Comparison of ENCODE assay signal across 10 cellular contexts in the genomic region with DNA sequence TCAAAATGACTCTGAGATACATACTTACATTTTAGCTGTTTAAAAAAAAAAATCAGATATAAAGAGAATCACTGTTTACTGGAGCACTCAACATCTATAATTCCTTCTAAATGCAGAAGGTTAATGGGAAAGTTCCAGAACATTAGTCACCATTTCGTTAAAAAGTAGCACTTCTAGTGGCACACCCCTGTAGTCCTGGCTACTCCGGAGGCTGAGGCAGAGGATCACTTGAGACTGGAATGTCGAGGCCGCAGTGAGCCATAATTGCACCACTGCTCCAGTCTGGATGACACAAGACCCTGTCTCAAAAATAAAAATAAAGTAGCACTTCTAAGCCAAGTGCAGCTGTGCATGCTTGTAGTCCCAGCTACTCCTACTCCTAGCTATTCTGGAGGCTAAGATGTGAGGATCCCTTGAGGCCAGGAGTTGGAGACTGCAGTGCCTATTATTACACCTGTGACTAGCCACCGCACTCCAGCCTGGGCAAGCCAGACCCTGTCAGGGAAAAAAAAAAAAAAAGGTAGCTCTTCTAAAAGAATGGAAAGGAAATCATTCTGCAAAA. TPM values are rescaled to one million over a fixed set of nuclear protein-coding genes. Genes with fewer than 3 reads are reported as not detected.
A peak's percentile ranks its signal among the peaks of the same experiment; 100 is the strongest.
DNase-seq lines count a peak whose midpoint lies in the region; ATAC-seq and TF ChIP-seq lines count a peak whose summit lies in the region.
"Had no signal": no experiment of that assay in that cellular context is flagged by ENCODE, and none has a peak within 500 bp of the region (broad histone marks: within the 10 kb centered on the region; RNA-seq: fewer than 3 reads in every experiment).

No MANE protein-coding gene starts in this region.

- H3K9ac ChIP-seq in HUES6 (ENCODE audit: low read length) = no peak overlapping the region

- H3K36me3 Mint-ChIP-seq in Calu3 (ENCODE audit: insufficient read depth, unreplicated experiment) (peaks cover 18% of the 10 kb centered on the region), chondrocyte (ENCODE audit: low read depth) (no peaks in the 10 kb centered on the region), nephron progenitor cell (ENCODE audit: low read depth) (peaks cover 38% of the 10 kb centered on the region)

- H3K27ac Mint-ChIP-seq in Calu3 (ENCODE audit: unreplicated experiment) (no peak overlapping the region), chondrocyte (ENCODE audit: unreplicated experiment) (no peak overlapping the region), nephron progenitor cell (no peak overlapping the region)

- no peak for ATAC-seq in GM21825 (IDR thresholded peaks at IDR 0.05; ENCODE audit: unreplicated experiment)

- no peaks in the 10 kb centered on the region for H3K9me3 ChIP-seq in HUES6 (ENCODE audit: control insufficient read depth, insufficient read depth, low read depth, low read length)
- H3K9me3 ChIP-seq: heart left ventricle had no signal

- H3K9me3 Mint-ChIP-seq in Calu3 (ENCODE audit: low read depth, unreplicated experiment) = no peaks in the 10 kb centered on the region
- no peaks in the 10 kb centered on the region for H3K9me3 Mint-ChIP-seq in chondrocyte (ENCODE audit: low read depth)
- peaks cover 17% of the 10 kb centered on the region for H3K9me3 Mint-ChIP-seq in nephron progenitor cell

- no peaks in the 10 kb centered on the region for H3K27me3 ChIP-seq in HUES6 (ENCODE audit: control insufficient read depth, insufficient read depth, low read length)
- H3K27me3 ChIP-seq: heart left ventricle had no signal

- H3K4me1 Mint-ChIP-seq in Calu3 (ENCODE audit: low read depth, unreplicated experiment) (peaks cover 15% of the 10 kb centered on the region), chondrocyte (ENCODE audit: low read depth) (peaks cover 41% of the 10 kb centered on the region), nephron progenitor cell (peaks cover 35% of the 10 kb centered on the region)

- intact Hi-C loops in Calu3 (cut with micrococcal nuclease; ENCODE audit: unreplicated experiment) = no loop called here

- no peaks in the 10 kb centered on the region for H3K27me3 Mint-ChIP-seq in Calu3 (ENCODE audit: unreplicated experiment)
- H3K27me3 Mint-ChIP-seq in chondrocyte (ENCODE audit: low read depth) = no peaks in the 10 kb centered on the region
- H3K27me3 Mint-ChIP-seq in nephron progenitor cell (ENCODE audit: low read depth, poor library complexity) = no peaks in the 10 kb centered on the region

- DNase-seq in Calu3 (no peak), chondrocyte (ENCODE audit: low spot score) (no peak), nephron progenitor cell (no peak), NCI-H2227 (lab: John Stamatoyannopoulos, UW; ENCODE audit: unreplicated experiment) (no peak), GOT3 (lab: John Stamatoyannopoulos, UW) (no peak)
- DNase-seq: activated CD4-positive, alpha-beta T cell treated with anti-CD3 and anti-CD28 coated beads, Interleukin-2, amount 50 U/mL, for 48 hours; caudate nucleus; heart left ventricle had no signal

- CTCF ChIA-PET in Calu3 (lab: Charles Lee) = interaction anchor here (0.6 kb wide), 2 partner anchors 91 to 200 kb away, joined by 3 to 5 read pairs; no protein-coding TSS in a partner anchor

- H3K27ac ChIP-seq in HUES6 (ENCODE audit: low read depth, low read length) = no peak overlapping the region

- H3K36me3 ChIP-seq in HUES6 (ENCODE audit: control insufficient read depth, insufficient read depth, low read length) = peaks cover 10% of the 10 kb centered on the region
- H3K36me3 ChIP-seq: heart left ventricle had no signal

- H3K4me3 Mint-ChIP-seq in Calu3 (ENCODE audit: low read depth, unreplicated experiment) (peak overlapping the region; percentile 79), chondrocyte (ENCODE audit: unreplicated experiment) (peak overlapping the region; percentile 76), nephron progenitor cell (peak overlapping the region; percentile 89)

- no TSS peak for BruUV-seq in Calu3 (replicated peaks; lab: Mats Ljungman, UMichigan)

- TF ChIP-seq CTCF in Calu3 (IDR thresholded peaks at IDR 0.05; ENCODE audit: unreplicated experiment) = no peak
- TF ChIP-seq CTCF in chondrocyte (IDR thresholded peaks at IDR 0.05) = no peak
- TF ChIP-seq CTCF in nephron progenitor cell (IDR thresholded peaks at IDR 0.05) = no peak

- peak overlapping the region; percentile 86 for H3K4me3 ChIP-seq in HUES6 (ENCODE audit: low read depth, low read length)

- peaks cover 10% of the 10 kb centered on the region; the same call in 1 of the 2 replicates for H3K4me1 ChIP-seq in HUES6 (ENCODE audit: control insufficient read depth, insufficient read depth, low read length)

RNA-seq across cellular contexts. Expression of gene FGFBP3, which starts 2.2 kb away (rescaled TPM):
- total RNA-seq in Calu3 (2022) = 1.9 and 2.1 TPM in 2 replicates
- total RNA-seq in chondrocyte = 3.8 to 6.1 TPM (median 5.3 TPM) in 3 replicates

RNA-seq across cellular contexts. Expression of gene BTAF1, which starts 16.5 kb away (rescaled TPM):
- 29.2 and 30.7 TPM in 2 replicates for total RNA-seq in Calu3 (2022)
- 26.2 to 32.8 TPM (median 26.7 TPM) in 3 replicates for total RNA-seq in chondrocyte
